ENCODE assay signal across 12 cellular contexts in the genomic region with DNA sequence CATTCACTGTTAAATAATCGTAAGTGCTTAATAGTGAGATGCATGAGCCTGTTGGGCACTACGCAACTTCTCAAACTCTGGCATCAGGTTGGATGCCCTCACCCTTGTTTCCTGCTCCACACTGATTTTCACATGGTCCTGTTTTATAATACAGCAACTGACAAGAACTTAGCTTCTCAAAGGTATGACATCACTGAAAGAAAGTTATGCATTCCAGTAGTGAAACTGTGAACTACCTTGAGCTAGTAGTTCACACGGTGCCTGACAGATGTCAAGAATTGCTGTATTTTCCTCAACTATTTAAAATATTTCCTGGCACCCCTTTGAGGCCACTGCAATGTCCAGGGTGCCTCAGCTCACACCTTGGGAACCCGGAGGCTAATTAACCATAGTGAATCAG.
A peak's percentile ranks its signal among the peaks of the same experiment; 100 is the strongest.
DNase-seq lines count a peak whose midpoint lies in the region; ATAC-seq and TF ChIP-seq lines count a peak whose summit lies in the region.
"Had no signal": no experiment of that assay in that cellular context is flagged by ENCODE, and none has a peak within 500 bp of the region (broad histone marks: within the 10 kb centered on the region; RNA-seq: fewer than 3 reads in every experiment).

No MANE protein-coding gene starts in this region.

- no peak for TF ChIP-seq CTCF in AG10803 (conservative IDR thresholded peaks at IDR 0.05; ENCODE audit: low read length)
- TF ChIP-seq CTCF in left lung (IDR thresholded peaks at IDR 0.05) = no peak

- peak; percentile 87 for ATAC-seq in GM18867 (IDR thresholded peaks at IDR 0.05; ENCODE audit: unreplicated experiment)
- peak; percentile 64 for ATAC-seq in GM21717 (IDR thresholded peaks at IDR 0.05; ENCODE audit: unreplicated experiment)
- ATAC-seq in HG03280 (IDR thresholded peaks at IDR 0.05; ENCODE audit: unreplicated experiment) = peak; percentile 82
- ATAC-seq in left lung = no peak
- ATAC-seq in aorta (ENCODE audit: low FRiP score) = no peak

- DNase-seq in AG10803 (ENCODE audit: low read depth) (peak; percentile 3), left lung (no peak), NCI-H446 (lab: John Stamatoyannopoulos, UW) (no peak), aorta (no peak), COLO829 (ENCODE audit: low spot score) (no peak)
- DNase-seq: CD4-positive, alpha-beta memory T cell; dorsolateral prefrontal cortex had no signal

- H3K9me3 ChIP-seq in left lung (no peaks in the 10 kb centered on the region), aorta (ENCODE audit: control insufficient read depth, low read length) (no peaks in the 10 kb centered on the region)

- no peaks in the 10 kb centered on the region for H3K36me3 ChIP-seq in left lung
- no peaks in the 10 kb centered on the region for H3K36me3 ChIP-seq in aorta (ENCODE audit: control insufficient read depth in 1 of 2, insufficient read depth in 2 of 2, low read length in 1 of 2)

- no peaks in the 10 kb centered on the region for H3K27me3 ChIP-seq in left lung
- no peaks in the 10 kb centered on the region for H3K27me3 ChIP-seq in aorta (ENCODE audit: control insufficient read depth in 1 of 2, insufficient read depth in 2 of 2, low read length in 1 of 2)
- H3K27me3 ChIP-seq: hepatocyte had no signal

- no peak overlapping the region for H3K27ac ChIP-seq in left lung
- no peak overlapping the region for H3K27ac ChIP-seq in aorta (ENCODE audit: low read depth in 1 of 2, low read length in 2 of 2)
- H3K27ac ChIP-seq: dorsolateral prefrontal cortex, hepatocyte, KMS-11 had no signal

- H3K4me1 ChIP-seq in left lung (no peaks in the 10 kb centered on the region), aorta (ENCODE audit: control insufficient read depth in 1 of 2, insufficient read depth in 2 of 2, low read length in 2 of 2) (no peaks in the 10 kb centered on the region)

- 92 to 94% methylated on average over 4 of the region's 4 CpGs for WGBS in aorta, 2 donors

- intact Hi-C loops in left lung (cut with DNase I) (no loop called here), aorta (cut with DNase I) (no loop called here)

- H3K4me3 ChIP-seq in AG10803 (ENCODE audit: low read length) (no peak overlapping the region), left lung (no peak overlapping the region), aorta (ENCODE audit: low read length in 2 of 2) (no peak overlapping the region)
- H3K4me3 ChIP-seq: dorsolateral prefrontal cortex, hepatocyte had no signal

Comparison
In these comparisons a context has a peak if more than half of its experiments do, and no peak if none do; other contexts are left out.
1. ATAC-seq: peak in GM18867 (single experiment), GM21717 (single experiment) and HG03280 (single experiment); none in left lung (single experiment) and aorta (single experiment).